Comparison of ENCODE assay signal across 24 cellular contexts in genomic region chr18:53411511-53411910, GRCh38.
"Had no signal": no experiment of that assay in that cellular context is flagged by ENCODE, and none has a peak within 500 bp of the region (broad histone marks: within the 10 kb centered on the region; RNA-seq: fewer than 3 reads in every experiment).

No MANE protein-coding gene starts in this region.

- H3K27me3 ChIP-seq: brain microvascular endothelial cell, dorsolateral prefrontal cortex had no signal

- H3K4me3 ChIP-seq: coronary artery, dorsolateral prefrontal cortex had no signal

- H3K36me3 ChIP-seq: brain microvascular endothelial cell had no signal

- ATAC-seq: activated T-cell treated with anti-CD3 and anti-CD28 coated beads, Interleukin-2, amount 50 U/mL, for 72 hours; esophagus mucosa; T-helper 17 cell had no signal

- H3K27ac ChIP-seq: brain microvascular endothelial cell, coronary artery had no signal

- DNase-seq: activated CD4-positive, alpha-beta memory T cell treated with anti-CD3 and anti-CD28 coated beads, Interleukin-2, amount 10 ng/mL, durations not matched to agents 7 days and 5 days; activated CD4-positive, alpha-beta T cell treated with anti-CD3 and anti-CD28 coated beads for 1 hour; activated CD4-positive, alpha-beta T cell treated with anti-CD3 and anti-CD28 coated beads for 4 hours; activated CD4-positive, alpha-beta T cell treated with anti-CD3 and anti-CD28 coated beads, Interleukin-2, amount 10 ng/mL, durations not matched to agents 7 days and 5 days; activated CD4-positive, alpha-beta T cell treated with anti-CD3 and anti-CD28 coated beads, Interleukin-2, amount 50 U/mL, for 4 hours; activated CD8-positive, alpha-beta memory T cell treated with anti-CD3 and anti-CD28 coated beads, Interleukin-2, amount 50 U/mL, for 48 hours; activated gamma-delta T cell; activated naive CD4-positive, alpha-beta T cell; activated naive CD4-positive, alpha-beta T cell treated with anti-CD3 and anti-CD28 coated beads, Interleukin-2, amount 50 U/mL, for 16 hours; activated T-cell treated with anti-CD3 and anti-CD28 coated beads for 4 hours; activated T-cell treated with anti-CD3 and anti-CD28 coated beads, Interleukin-2, amount 50 U/mL, for 24 hours; activated T-cell treated with anti-CD3 and anti-CD28 coated beads, Interleukin-2, amount 50 U/mL, for 72 hours; amniotic stem cell; brain microvascular endothelial cell; dorsolateral prefrontal cortex; effector memory CD4-positive, alpha-beta T cell; endodermal cell; foreskin fibroblast; glutamatergic neuron; T-helper 1 cell; T-helper 17 cell; T1000 had no signal
